ENCODE assay signal across 1 cellular context in the genomic region with DNA sequence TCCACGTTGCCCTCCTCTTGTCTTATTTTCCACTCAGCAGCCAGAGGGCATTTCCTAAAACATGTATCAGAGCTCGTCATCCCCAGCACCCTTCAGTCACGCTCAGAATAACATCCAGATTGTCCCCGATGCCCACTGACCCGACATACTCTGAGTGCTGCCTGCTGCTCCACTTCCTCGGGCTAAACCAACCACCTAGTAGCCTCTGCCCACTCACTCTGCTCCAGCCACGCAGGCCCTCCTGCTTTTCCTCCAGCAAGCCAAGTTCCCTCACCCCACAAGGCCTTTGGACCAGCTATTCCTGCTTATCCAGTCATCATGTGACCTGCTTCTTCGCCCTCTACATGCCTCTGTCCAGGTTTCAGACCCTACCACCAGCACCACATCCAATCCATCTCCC.
TF ChIP-seq lines count a peak whose summit lies in the region.

No MANE protein-coding gene starts in this region.

TF ChIP-seq in H1, 55 proteins besides CTCF, POLR2A, EP300 and RAD21 (continued from another document):
- TF ChIP-seq SRF (IDR thresholded peaks at IDR 0.05; ENCODE audit: low read depth, low read length): no peak
- TF ChIP-seq RXRA (IDR thresholded peaks at IDR 0.05; ENCODE audit: insufficient read depth, low read depth, low read length): no peak
- TF ChIP-seq RBBP5 (IDR thresholded peaks at IDR 0.05; ENCODE audit: borderline replicate concordance, low read depth, low read length): no peak
